Comparison of ENCODE assay signal across 8 cellular contexts in the genomic region with DNA sequence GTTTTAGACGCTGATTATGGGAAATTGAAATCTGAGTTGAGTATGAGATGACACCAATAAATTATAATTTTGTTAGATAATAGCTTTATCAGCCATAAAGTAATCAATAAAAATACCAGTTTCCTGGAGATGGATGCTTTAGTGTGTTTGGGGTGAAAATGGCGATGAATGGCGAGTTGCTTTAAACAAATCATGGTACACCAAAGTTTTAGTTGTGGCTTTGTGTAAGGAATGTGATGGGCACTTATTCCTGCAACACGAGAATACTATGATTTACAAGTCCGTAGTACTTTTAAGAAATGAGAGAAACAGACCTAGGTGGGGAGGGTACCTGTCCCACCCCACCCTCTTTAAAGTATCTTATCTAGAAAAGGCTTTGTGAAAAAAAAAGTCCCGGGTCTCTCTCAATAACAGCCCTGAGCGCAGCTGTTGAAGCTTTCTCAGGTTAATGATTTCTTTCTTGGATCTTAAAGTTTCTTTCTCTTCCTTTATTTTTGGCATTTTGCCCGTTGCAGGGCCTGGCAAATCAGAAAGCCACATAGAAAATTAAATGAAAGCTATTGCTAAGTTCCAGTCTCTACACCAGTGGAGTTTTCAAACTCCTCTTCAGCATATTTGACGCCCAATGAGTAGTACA. TPM values are rescaled to one million over a fixed set of nuclear protein-coding genes. Genes with fewer than 3 reads are reported as not detected.
A peak's percentile ranks its signal among the peaks of the same experiment; 100 is the strongest.
DNase-seq lines count a peak whose midpoint lies in the region; ATAC-seq, FAIRE-seq and TF ChIP-seq lines count a peak whose summit lies in the region.

No MANE protein-coding gene starts in this region.

- peaks cover 39% of the 10 kb centered on the region for H3K4me1 Mint-ChIP-seq in stimulated activated naive CD8-positive, alpha-beta T cell treated with anti-CD3 and anti-CD28 coated beads, Interleukin-15, Interleukin-2, amounts not matched to agents 100 ng/mL and 50 ng/mL, for 24 hours (ENCODE audit: low read depth)

- BruUV-seq in endothelial cell of umbilical vein (replicated peaks; lab: Mats Ljungman, UMichigan) = no TSS peak

- H3K9me3 Mint-ChIP-seq in stimulated activated naive CD8-positive, alpha-beta T cell treated with anti-CD3 and anti-CD28 coated beads, Interleukin-15, Interleukin-2, amounts not matched to agents 100 ng/mL and 50 ng/mL, for 24 hours = no peaks in the 10 kb centered on the region

- DNase-seq in stimulated activated naive CD8-positive, alpha-beta T cell treated with anti-CD3 and anti-CD28 coated beads, Interleukin-15, Interleukin-2, amounts not matched to agents 100 U/mL and 50 U/mL, for 24 hours = no peak
- DNase-seq in RCC 7860 (ENCODE audit: low spot score) = peak; percentile 90
- DNase-seq in endothelial cell of umbilical vein (ENCODE audit: low read depth, low spot score) = no peak
- no peak for DNase-seq in ovary
- no peak for DNase-seq in NK-92 treated with Interleukin-12 subunit alpha and Interleukin-12 subunit beta, amount 100 ng/mL, for 24 hours (lab: John Stamatoyannopoulos, UW)

- CTCF ChIA-PET in endothelial cell of umbilical vein (lab: Charles Lee) = interaction anchor here (1.0 to 2.9 kb wide), 6 partner anchors 24 to 314 kb away, joined by 3 to 20 read pairs (median 7); no protein-coding TSS in a partner anchor

- H3K9me1 ChIP-seq in endothelial cell of umbilical vein (replicated peaks; ENCODE audit: control insufficient read depth, extremely low read depth, insufficient read depth, low read length) = no peaks in the 10 kb centered on the region

- H4K20me1 ChIP-seq in endothelial cell of umbilical vein (replicated peaks; ENCODE audit: control insufficient read depth, extremely low read depth, insufficient read depth, low read length) = no peaks in the 10 kb centered on the region

- WGBS in ovary, 3 donors = 35 to 46% (median 44%) methylated on average over 9 of the region's 9 CpGs

- no peaks in the 10 kb centered on the region for H3K27me3 Mint-ChIP-seq in stimulated activated naive CD8-positive, alpha-beta T cell treated with anti-CD3 and anti-CD28 coated beads, Interleukin-15, Interleukin-2, amounts not matched to agents 100 ng/mL and 50 ng/mL, for 24 hours

- peak overlapping the region; percentile 94 for H3K27ac Mint-ChIP-seq in stimulated activated naive CD8-positive, alpha-beta T cell treated with anti-CD3 and anti-CD28 coated beads, Interleukin-15, Interleukin-2, amounts not matched to agents 100 ng/mL and 50 ng/mL, for 24 hours

- peak overlapping the region; percentile 41 for H2AFZ ChIP-seq in endothelial cell of umbilical vein (ENCODE audit: low read depth, low read length)

- no peaks in the 10 kb centered on the region for H3K9me3 ChIP-seq in endothelial cell of umbilical vein (replicated peaks; ENCODE audit: control insufficient read depth, insufficient read depth, low read length)
- no peaks in the 10 kb centered on the region for H3K9me3 ChIP-seq in ovary

- ATAC-seq in stimulated activated naive CD8-positive, alpha-beta T cell treated with anti-CD3 and anti-CD28 coated beads, Interleukin-15, Interleukin-2, amounts not matched to agents 100 U/mL and 50 U/mL, for 24 hours = no peak
- ATAC-seq in HG02610 (IDR thresholded peaks at IDR 0.05; ENCODE audit: unreplicated experiment) (no peak), GM19395 (IDR thresholded peaks at IDR 0.05; ENCODE audit: unreplicated experiment) (no peak)

- H3K4me3 ChIP-seq in endothelial cell of umbilical vein (replicated peaks in 1 of 3; ENCODE audit: insufficient read depth in 1 of 3, low read depth in 1 of 3, low read length in 3 of 3) = peak overlapping the region; percentile 14 to 91 (median 54)
- peak overlapping the region; percentile 42 for H3K4me3 ChIP-seq in ovary

- POLR2A ChIA-PET in endothelial cell of umbilical vein (lab: Charles Lee) = no interaction called here

- H3K27me3 ChIP-seq in endothelial cell of umbilical vein (ENCODE audit: control insufficient read depth in 2 of 2, insufficient read depth in 2 of 2, low read length in 2 of 2) (no peaks in the 10 kb centered on the region), ovary (no peaks in the 10 kb centered on the region)

- peak overlapping the region; percentile 77 for H3K9ac ChIP-seq in endothelial cell of umbilical vein (replicated peaks; ENCODE audit: extremely low read depth, insufficient read depth, low read length)

- TF ChIP-seq POLR2A in endothelial cell of umbilical vein (IDR thresholded peaks at IDR 0.05; ENCODE audit: low read depth, low read length) (peak; percentile 10), ovary (IDR thresholded peaks at IDR 0.05) (no peak)

- H3K79me2 ChIP-seq in endothelial cell of umbilical vein (ENCODE audit: control insufficient read depth, insufficient read depth, low read length) = peaks cover 39% of the 10 kb centered on the region

- H3K27ac ChIP-seq in endothelial cell of umbilical vein (ENCODE audit: insufficient read depth, low read depth, low read length) (peak overlapping the region; percentile 60), ovary (no peak overlapping the region)

- H3K36me3 ChIP-seq in endothelial cell of umbilical vein (ENCODE audit: control insufficient read depth in 2 of 2, extremely low read depth in 1 of 2, insufficient read depth in 2 of 2, low read length in 2 of 2) (peaks cover 0 to 6% of the 10 kb centered on the region in 2 experiments), ovary (no peaks in the 10 kb centered on the region)

- peak overlapping the region; percentile 86 for H3K4me3 Mint-ChIP-seq in stimulated activated naive CD8-positive, alpha-beta T cell treated with anti-CD3 and anti-CD28 coated beads, Interleukin-15, Interleukin-2, amounts not matched to agents 100 ng/mL and 50 ng/mL, for 24 hours

- peaks cover 45% of the 10 kb centered on the region for H3K4me1 ChIP-seq in endothelial cell of umbilical vein (ENCODE audit: control insufficient read depth, extremely low read depth, insufficient read depth, low read length)
- H3K4me1 ChIP-seq in ovary (ENCODE audit: insufficient read depth) = peaks cover 3% of the 10 kb centered on the region

- peak overlapping the region; percentile 80 for H3K4me2 ChIP-seq in endothelial cell of umbilical vein (ENCODE audit: insufficient read depth, low read length)

- FAIRE-seq in RCC 7860 (lab: Jason Lieb, UNC) = peak; percentile 84
- no peak for FAIRE-seq in endothelial cell of umbilical vein (lab: Jason Lieb, UNC)

- TF ChIP-seq CTCF in endothelial cell of umbilical vein (IDR thresholded peaks at IDR 0.05; ENCODE audit: extremely low read depth in 1 of 2, insufficient read depth in 1 of 2, low read depth in 1 of 2, low read length in 2 of 2) (no peak), ovary (IDR thresholded peaks at IDR 0.05) (no peak)

- intact Hi-C loops in endothelial cell of umbilical vein (cut with micrococcal nuclease) = loop anchor here (1.0 to 10.0 kb wide), 2 partner anchors 49 to 454 kb away; no protein-coding TSS in a partner anchor
- intact Hi-C loops in ovary (cut with DNase I) = loop anchor here (5.0 to 10.0 kb wide), 6 partner anchors 181 to 316 kb away; a partner anchor contains a TSS

- H3K36me3 Mint-ChIP-seq in stimulated activated naive CD8-positive, alpha-beta T cell treated with anti-CD3 and anti-CD28 coated beads, Interleukin-15, Interleukin-2, amounts not matched to agents 100 ng/mL and 50 ng/mL, for 24 hours (ENCODE audit: low read depth) = peaks cover 45% of the 10 kb centered on the region

- no peak for TF ChIP-seq EP300 in ovary (IDR thresholded peaks at IDR 0.05)

- dilution Hi-C loops in endothelial cell of umbilical vein (cut with MboI; ENCODE audit: extremely low pct_ligation_motif_present, low sequenced_read_pairs) = no loop called here

TF ChIP-seq in endothelial cell of umbilical vein, 7 proteins besides CTCF, POLR2A, EP300 and RAD21:
- no peak for TF ChIP-seq MYC (IDR thresholded peaks at IDR 0.05; ENCODE audit: low read depth, low read length)
- no peak for TF ChIP-seq FOS (IDR thresholded peaks at IDR 0.05; ENCODE audit: borderline replicate concordance, insufficient read depth, low read length)
- TF ChIP-seq JUN (IDR thresholded peaks at IDR 0.05; ENCODE audit: borderline replicate concordance, insufficient read depth, insufficient read length, low read depth) = no peak
- TF ChIP-seq, protein P1, sequence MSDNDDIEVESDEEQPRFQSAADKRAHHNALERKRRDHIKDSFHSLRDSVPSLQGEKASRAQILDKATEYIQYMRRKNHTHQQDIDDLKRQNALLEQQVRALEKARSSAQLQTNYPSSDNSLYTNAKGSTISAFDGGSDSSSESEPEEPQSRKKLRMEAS (IDR thresholded peaks at IDR 0.05; ENCODE audit: insufficient read depth, insufficient read length) = no peak
- no peak for TF ChIP-seq EZH2 (IDR thresholded peaks at IDR 0.05; ENCODE audit: borderline replicate concordance, low read depth, low read length, severe bottlenecking)
- TF ChIP-seq POLR2AphosphoS5 (IDR thresholded peaks at IDR 0.05; ENCODE audit: insufficient read depth, low read depth, low read length) = no peak

RNA-seq across cellular contexts. Expression of a gene that starts 1.5 kb away (rescaled TPM):
- total RNA-seq in endothelial cell of umbilical vein (220 and 246 TPM in 2 replicates), ovary (1 to 10 TPM in 3 of 7 donors, under 1 TPM in 2, not detected in 2; 0.24 to 4.6 (median 1.3) TPM)
- polyA plus RNA-seq in endothelial cell of umbilical vein (40.9 and 58.0 TPM in 2 replicates), ovary (1 to 10 TPM in 1 of 2 donors, under 1 TPM in 1; 0.51 to 4.1 TPM)
- polyA plus RNA-seq in endothelial cell of umbilical vein (2011; cell fraction: cytosol; rRNA removed) = 64.3 and 82.1 TPM in 2 replicates
- polyA plus RNA-seq in endothelial cell of umbilical vein (2011; cell fraction: nucleus; rRNA removed) = 66.4 and 74.8 TPM in 2 replicates
- 94.1 and 188 TPM in 2 replicates for polyA plus RNA-seq in endothelial cell of umbilical vein (2012)
- 65.3 and 69.9 TPM in 2 replicates for polyA minus RNA-seq in endothelial cell of umbilical vein
- 124 TPM for polyA minus RNA-seq in endothelial cell of umbilical vein (2011; cell fraction: cytosol; rRNA and poly(A)+ RNA removed)
- polyA minus RNA-seq in endothelial cell of umbilical vein (2011; cell fraction: nucleus; rRNA and poly(A)+ RNA removed) = 65.7 and 66.2 TPM in 2 replicates

RNA-seq across cellular contexts. Expression of a gene that starts 40.8 kb away (rescaled TPM):
- total RNA-seq in endothelial cell of umbilical vein = 0.25 TPM in 1 of 2 replicates, not detected in the other
- 0.03 TPM in 1 of 2 replicates, not detected in the other for polyA plus RNA-seq in endothelial cell of umbilical vein
- 0.01 and 0.03 TPM in 2 replicates for polyA plus RNA-seq in endothelial cell of umbilical vein (2011; cell fraction: cytosol; rRNA removed)
- 0.04 TPM in 1 of 2 replicates, not detected in the other for polyA plus RNA-seq in endothelial cell of umbilical vein (2011; cell fraction: nucleus; rRNA removed)
- polyA plus RNA-seq in endothelial cell of umbilical vein (2012) = 0.08 TPM in 1 of 2 replicates, not detected in the other
- not detected in 2 replicates for polyA minus RNA-seq in endothelial cell of umbilical vein
- not detected for polyA minus RNA-seq in endothelial cell of umbilical vein (2011; cell fraction: cytosol; rRNA and poly(A)+ RNA removed)
- not detected in 2 replicates for polyA minus RNA-seq in endothelial cell of umbilical vein (2011; cell fraction: nucleus; rRNA and poly(A)+ RNA removed)
- 10 to 100 TPM in 6 of 7 donors, 1 to 10 TPM in 1; 8.8 to 21.5 (median 13.0) TPM for total RNA-seq in ovary
- 1 to 10 TPM; 5.9 to 9.0 TPM for polyA plus RNA-seq in ovary

Comparison
In these comparisons a context has a peak if more than half of its experiments do, and no peak if none do; other contexts are left out.
1. RNA of a gene that starts 1.5 kb away (total RNA-seq): 220 to 246 TPM in endothelial cell of umbilical vein; 0.24 to 4.6 TPM in ovary; every median in the first group is over 10 times any median in the second.